Comparison of ENCODE assay signal across 8 cellular contexts in genomic region chr6:13574571-13575376, GRCh38. TPM values are rescaled to one million over a fixed set of nuclear protein-coding genes. Genes with fewer than 3 reads are reported as not detected.
DNase-seq lines count a peak whose midpoint lies in the region; ATAC-seq and TF ChIP-seq lines count a peak whose summit lies in the region.

Gene SIRT5 (plus strand): TSS chr6:13574601. CDS start chr6:13584111, 9,510 bp downstream.

- H3K27me3 Mint-ChIP-seq in activated CD4-positive, alpha-beta T cell treated with anti-CD3 and anti-CD28 coated beads, Interleukin-2, amount 10 ng/mL, durations not matched to agents 7 days and 5 days: no peaks in the 10 kb centered on the region
- H3K27me3 Mint-ChIP-seq in dendritic cell treated with granulocyte-macrophage colony-stimulating factor and Interleukin-4, amounts not matched to agents 40 ng/mL and 50 ng/mL, for 4 days: peaks cover 8% of the 10 kb centered on the region

- intact Hi-C loops in dendritic cell treated with granulocyte-macrophage colony-stimulating factor and Interleukin-4, amounts not matched to agents 40 ng/mL and 50 ng/mL, for 4 days (cut with micrococcal nuclease): loop anchor here (2.0 to 10.0 kb wide), 5 partner anchors 40 to 380 kb away; partner anchors contain the start of genes GFOD1 and NOL7
- intact Hi-C loops in right lobe of liver (cut with DNase I): loop anchor here in 1 of 2 donors (10.0 kb wide), 1 partner anchor 90 kb away; the partner anchor contains the start of gene GFOD1

- DNase-seq in NCI-H524 treated with DMSO at 0.1 percent for 48 hours (lab: John Stamatoyannopoulos, UW): peak; percentile 77
- peak; percentile 89 for DNase-seq in activated CD4-positive, alpha-beta T cell treated with anti-CD3 and anti-CD28 coated beads, Interleukin-2, amount 10 ng/mL, durations not matched to agents 7 days and 5 days
- DNase-seq in right lobe of liver: peak; percentile 91 to 96 (median 96)
- DNase-seq in stimulated activated CD4-positive, alpha-beta T cell treated with anti-CD3 and anti-CD28 coated beads, Interleukin-4, amount 100 ng/mL, for 4 hours: peak; percentile 58 to 66

- peaks cover 34% of the 10 kb centered on the region for H3K4me1 Mint-ChIP-seq in activated CD4-positive, alpha-beta T cell treated with anti-CD3 and anti-CD28 coated beads, Interleukin-2, amount 10 ng/mL, durations not matched to agents 7 days and 5 days
- H3K4me1 Mint-ChIP-seq in dendritic cell treated with granulocyte-macrophage colony-stimulating factor and Interleukin-4, amounts not matched to agents 40 ng/mL and 50 ng/mL, for 4 days (ENCODE audit: low read depth): peaks cover 37% of the 10 kb centered on the region

- H3K27me3 ChIP-seq in right lobe of liver: no peaks in the 10 kb centered on the region

- peaks cover 6% of the 10 kb centered on the region for H3K36me3 Mint-ChIP-seq in activated CD4-positive, alpha-beta T cell treated with anti-CD3 and anti-CD28 coated beads, Interleukin-2, amount 10 ng/mL, durations not matched to agents 7 days and 5 days (ENCODE audit: low read depth)
- peaks cover 21% of the 10 kb centered on the region for H3K36me3 Mint-ChIP-seq in dendritic cell treated with granulocyte-macrophage colony-stimulating factor and Interleukin-4, amounts not matched to agents 40 ng/mL and 50 ng/mL, for 4 days (ENCODE audit: low read depth)

- CTCF ChIA-PET in activated CD4-positive, alpha-beta T cell treated with anti-CD3 and anti-CD28 coated beads, Interleukin-2, amount 10 ng/mL, durations not matched to agents 7 days and 5 days (lab: Charles Lee): interaction anchor here (0.5 to 3.7 kb wide), 46 partner anchors 9 to 492 kb away, joined by 3 to 26 read pairs (median 4); partner anchors contain the start of genes GFOD1, NOL7 and TBC1D7

- peak within 1 kb of the TSS; percentile 98 for H3K27ac Mint-ChIP-seq in activated CD4-positive, alpha-beta T cell treated with anti-CD3 and anti-CD28 coated beads, Interleukin-2, amount 10 ng/mL, durations not matched to agents 7 days and 5 days
- peak within 1 kb of the TSS; percentile 92 for H3K27ac Mint-ChIP-seq in dendritic cell treated with granulocyte-macrophage colony-stimulating factor and Interleukin-4, amounts not matched to agents 40 ng/mL and 50 ng/mL, for 4 days

- peak within 1 kb of the TSS; percentile 88 for H3K4me3 Mint-ChIP-seq in activated CD4-positive, alpha-beta T cell treated with anti-CD3 and anti-CD28 coated beads, Interleukin-2, amount 10 ng/mL, durations not matched to agents 7 days and 5 days
- H3K4me3 Mint-ChIP-seq in dendritic cell treated with granulocyte-macrophage colony-stimulating factor and Interleukin-4, amounts not matched to agents 40 ng/mL and 50 ng/mL, for 4 days: peak within 1 kb of the TSS; percentile 87

- H3K9me3 Mint-ChIP-seq in activated CD4-positive, alpha-beta T cell treated with anti-CD3 and anti-CD28 coated beads, Interleukin-2, amount 10 ng/mL, durations not matched to agents 7 days and 5 days: peaks cover 6% of the 10 kb centered on the region
- no peaks in the 10 kb centered on the region for H3K9me3 Mint-ChIP-seq in dendritic cell treated with granulocyte-macrophage colony-stimulating factor and Interleukin-4, amounts not matched to agents 40 ng/mL and 50 ng/mL, for 4 days

- no peaks in the 10 kb centered on the region for H3K36me3 ChIP-seq in right lobe of liver

- ATAC-seq in GM19324 (IDR thresholded peaks at IDR 0.05; ENCODE audit: low FRiP score, unreplicated experiment) (peak; percentile 74), HG03460 (IDR thresholded peaks at IDR 0.05; ENCODE audit: unreplicated experiment) (peak; percentile 73), right lobe of liver (peak; percentile 78 to 87 (median 82))

- peak within 1 kb of the TSS; percentile 77 to 89 (median 89) for H3K4me3 ChIP-seq in right lobe of liver

- TF ChIP-seq POLR2A in right lobe of liver (IDR thresholded peaks at IDR 0.05): peak; percentile 92

- H3K27ac ChIP-seq in C4-2B: peak within 1 kb of the TSS; percentile 94
- H3K27ac ChIP-seq in right lobe of liver: peak within 1 kb of the TSS; percentile 95 to 98 (median 96)

- peaks cover 0 to 39% (median 5%) of the 10 kb centered on the region in 4 donors for H3K4me1 ChIP-seq in right lobe of liver

- POLR2A ChIA-PET in activated CD4-positive, alpha-beta T cell treated with anti-CD3 and anti-CD28 coated beads, Interleukin-2, amount 10 ng/mL, durations not matched to agents 7 days and 5 days (lab: Charles Lee): interaction anchor here (0.6 to 1.3 kb wide), 6 partner anchors 12 to 246 kb away, joined by 3 to 6 read pairs (median 4); partner anchors contain the start of genes MCUR1 and TBC1D7

- H3K9me3 ChIP-seq in right lobe of liver: no peaks in the 10 kb centered on the region

- 0% methylated on average over 31 of the region's 52 CpGs for WGBS in right lobe of liver (ENCODE audit: insufficient coverage, low coverage, low lambda C conversion rate, missing lambda C conversion rate)

- TF ChIP-seq CTCF in C4-2B (conservative IDR thresholded peaks at IDR 0.05): no peak
- no peak for TF ChIP-seq CTCF in right lobe of liver (IDR thresholded peaks at IDR 0.05)

RNA-seq across cellular contexts. Expression of gene SIRT5, which starts in this region (rescaled TPM):
- 10 to 100 TPM; 14.3 to 19.4 TPM for total RNA-seq in activated CD4-positive, alpha-beta T cell treated with anti-CD3 and anti-CD28 coated beads, Interleukin-2, amount 10 ng/mL, durations not matched to agents 7 days and 5 days
- 10 to 100 TPM in 4 of 6 experiments, 1 to 10 TPM in 2; 9.3 to 28.3 (median 15.5) TPM for total RNA-seq in right lobe of liver

Comparison
In these comparisons a context has a peak if more than half of its experiments do, and no peak if none do; other contexts are left out.
1. Peak in every context shown above with its lines: DNase-seq, ATAC-seq, H3K4me3 ChIP-seq and H3K27ac ChIP-seq.